ENCODE assay signal across 8 cellular contexts in the genomic region with DNA sequence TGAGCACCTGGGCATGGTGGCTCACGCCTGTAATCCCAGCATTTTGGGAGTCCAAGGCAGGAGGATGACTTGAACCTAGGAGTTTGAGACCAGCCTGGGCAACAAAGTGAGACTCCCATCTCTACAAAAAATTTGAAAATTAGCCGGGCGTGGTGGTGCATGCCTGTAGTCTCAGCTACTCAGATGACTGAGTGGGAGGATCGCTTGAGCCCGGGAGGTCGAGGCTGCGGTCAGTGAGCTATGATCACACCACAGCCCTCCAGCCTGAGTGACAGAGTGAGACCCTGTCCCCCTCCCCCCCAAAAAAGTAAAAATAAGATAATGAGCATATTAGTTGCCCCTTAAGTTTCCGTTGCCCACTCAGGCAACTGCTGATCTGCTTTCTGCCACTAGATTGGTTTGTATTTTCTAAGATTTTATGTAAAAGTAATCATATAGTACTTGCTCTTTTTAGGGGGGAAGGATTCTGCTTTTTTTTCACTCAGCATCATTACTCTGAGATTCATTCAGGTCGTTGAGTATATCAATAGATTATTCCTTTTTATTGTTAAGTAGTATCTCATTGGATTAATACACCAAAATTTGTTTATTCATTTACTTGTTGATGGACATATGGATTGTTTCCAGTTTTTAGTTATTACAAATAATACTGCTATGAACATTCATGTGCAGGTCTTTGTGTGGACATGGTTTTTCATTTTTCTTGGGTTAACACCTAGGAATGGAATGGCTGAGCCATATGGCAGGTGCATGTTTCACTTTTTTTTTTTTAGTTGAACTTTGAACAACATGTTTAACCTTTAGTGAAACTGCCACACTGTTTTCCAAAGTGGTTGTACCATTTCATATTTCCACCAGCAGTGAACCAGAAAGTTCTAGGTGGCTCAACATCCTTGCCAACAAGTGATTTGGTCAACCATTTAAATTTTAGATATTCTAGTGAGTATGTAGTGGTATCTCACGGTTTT.
"Had no signal": no experiment of that assay in that cellular context is flagged by ENCODE, and none has a peak within 500 bp of the region (broad histone marks: within the 10 kb centered on the region; RNA-seq: fewer than 3 reads in every experiment).

No MANE protein-coding gene starts in this region.

- H2AFZ ChIP-seq: GM23248 had no signal

- FAIRE-seq: HTR-8/SVneo had no signal

- H3K4me3 ChIP-seq: GM23248, HAP-1 had no signal

- H3K27ac ChIP-seq: GM23248 had no signal

- H3K36me3 ChIP-seq: HAP-1 had no signal

- H3K4me1 ChIP-seq: HAP-1 had no signal

- H3K9me3 ChIP-seq: HAP-1 had no signal

- DNase-seq: GM23248, GOT3, H7, HFFc6, KG1 had no signal

- ATAC-seq: HCT116 had no signal

- H3K9ac ChIP-seq: GM23248 had no signal
